In genomic region chr20:48478806-48479550, GRCh38 we compare ENCODE assay signal across 25 cellular contexts.
"Had no signal": no experiment of that assay in that cellular context is flagged by ENCODE, and none has a peak within 500 bp of the region (broad histone marks: within the 10 kb centered on the region; RNA-seq: fewer than 3 reads in every experiment).

No MANE protein-coding gene starts in this region.

- H3K4me2 ChIP-seq: smooth muscle cell had no signal

- H3K4me3 ChIP-seq: coronary artery, esophagus muscularis mucosa, heart right ventricle, left ventricle myocardium inferior, lung, prostate gland, right atrium auricular region, smooth muscle cell, stomach, thyroid gland had no signal

- H3K36me3 ChIP-seq: esophagus muscularis mucosa, heart right ventricle, left ventricle myocardium inferior, prostate gland, right atrium auricular region, stomach, thyroid gland had no signal

- H3K9me3 ChIP-seq: esophagus muscularis mucosa, heart right ventricle, left ventricle myocardium inferior, prostate gland, right atrium auricular region, stomach, thyroid gland had no signal

- H3K4me1 ChIP-seq: esophagus muscularis mucosa, left ventricle myocardium inferior, prostate gland, right atrium auricular region, stomach, thyroid gland had no signal

- ATAC-seq: heart right ventricle, left cardiac atrium, natural killer cell, sciatic nerve had no signal

- DNase-seq: dermis blood vessel endothelial cell; effector memory CD4-positive, alpha-beta T cell; foreskin melanocyte; glutamatergic neuron; heart right ventricle; hippocampal formation; left cardiac atrium; left ventricle myocardium inferior; natural killer cell; stimulated activated CD4-positive, alpha-beta T cell treated with anti-CD3 and anti-CD28 coated beads, Interleukin-12 subunit alpha, Interleukin-12 subunit beta, amount 100 ng/mL, for 4 hours; stimulated activated CD4-positive, alpha-beta T cell treated with anti-CD3 and anti-CD28 coated beads, Interleukin-1b, Interleukin-23, amount 100 ng/mL, for 48 hours; stimulated activated CD4-positive, alpha-beta T cell treated with anti-CD3 and anti-CD28 coated beads, Interleukin-4, amount 100 ng/mL, for 1 hour; stimulated activated CD8-positive, alpha-beta memory T cell treated with anti-CD3 and anti-CD28 coated beads, Interleukin-4, amount 100 ng/mL, for 48 hours; stimulated activated naive CD4-positive, alpha-beta T cell treated with Interleukin-2 at 50 U/mL for 16 hours; stomach; thyroid gland had no signal

- FAIRE-seq: endothelial cell of umbilical vein, islet of Langerhans had no signal

- H3K27ac ChIP-seq: coronary artery, esophagus muscularis mucosa, heart right ventricle, left ventricle myocardium inferior, prostate gland, right atrium auricular region, stomach, thyroid gland had no signal

- H3K27me3 ChIP-seq: right atrium auricular region, thyroid gland had no signal
